In genomic region chr6:20180935-20181334, GRCh38 we compare ENCODE assay signal across 16 cellular contexts. TPM values are rescaled to one million over a fixed set of nuclear protein-coding genes. Genes with fewer than 3 reads are reported as not detected.
DNase-seq lines count a peak whose midpoint lies in the region; ATAC-seq, FAIRE-seq and TF ChIP-seq lines count a peak whose summit lies in the region.
"Had no signal": no experiment of that assay in that cellular context is flagged by ENCODE, and none has a peak within 500 bp of the region (broad histone marks: within the 10 kb centered on the region; RNA-seq: fewer than 3 reads in every experiment).

No MANE protein-coding gene starts in this region.

- H4K20me1 ChIP-seq in GM12878 (ENCODE audit: control insufficient read depth, insufficient read depth): no peaks in the 10 kb centered on the region

- H3K4me1 ChIP-seq in GM12878 (ENCODE audit: control insufficient read depth, insufficient read depth, low read length): peaks cover 7% of the 10 kb centered on the region
- H3K4me1 ChIP-seq: adrenal gland had no signal

- TF ChIP-seq EP300 in GM12878 (IDR thresholded peaks at IDR 0.05; ENCODE audit: borderline replicate concordance in 1 of 2, control insufficient read depth in 1 of 2, low read depth in 2 of 2, low read length in 2 of 2): no peak

- peaks cover 4 to 5% of the 10 kb centered on the region in 2 experiments; a peak in 3 of 4 replicates for H3K36me3 ChIP-seq in GM12878 (ENCODE audit: control insufficient read depth in 2 of 2, insufficient read depth in 2 of 2, low read length in 1 of 2)
- H3K36me3 ChIP-seq: adrenal gland had no signal

- no peak for FAIRE-seq in GM12878 (lab: Jason Lieb, UNC)
- FAIRE-seq: endometrium had no signal

- H3K4me3 ChIP-seq in GM12878: no peak overlapping the region
- H3K4me3 ChIP-seq: adrenal gland, tibial nerve had no signal

- CTCF ChIA-PET in GM12878 (lab: Yijun Ruan, JAX): no interaction called here

- no peak overlapping the region for H2AFZ ChIP-seq in GM12878 (ENCODE audit: control insufficient read depth, low read depth, low read length)

- H3K9me3 ChIP-seq in GM12878 (replicated peaks; ENCODE audit: control insufficient read depth, insufficient read depth, low read length): peaks cover 3% of the 10 kb centered on the region; the same call in 2 of the 3 replicates
- H3K9me3 ChIP-seq: adrenal gland, neutrophil, tibial nerve had no signal

- WGBS in GM12878 (ENCODE audit: insufficient coverage, insufficient replicate concordance, low lambda C conversion rate, missing lambda C conversion rate): 17% methylated on average over 3 of the region's 3 CpGs

- H3K79me2 ChIP-seq in GM12878 (ENCODE audit: control insufficient read depth, insufficient read depth, low read length): no peaks in the 10 kb centered on the region

- H3K27ac ChIP-seq in GM12878 (ENCODE audit: control insufficient read depth, insufficient read depth): no peak overlapping the region
- H3K27ac ChIP-seq: adrenal gland, neutrophil, tibial nerve had no signal

- no peak for TF ChIP-seq CTCF in GM12878 (IDR thresholded peaks at IDR 0.05 in 2 of 3, conservative IDR thresholded peaks at IDR 0.05 in 1 of 3; ENCODE audit: control insufficient read depth in 2 of 3, extremely low read depth in 1 of 3, insufficient read depth in 1 of 3, low read depth in 3 of 3, low read length in 3 of 3)

- TF ChIP-seq POLR2A in GM12878 (IDR thresholded peaks at IDR 0.05; ENCODE audit: low read depth, low read length): no peak

- H3K9ac ChIP-seq in GM12878 (ENCODE audit: control insufficient read depth, insufficient read depth, low read length): no peak overlapping the region

- SMC1A ChIA-PET in GM12878 (lab: Charles Lee; ENCODE audit: uncharacterized antibody, unreplicated experiment): interaction anchor here (0.8 to 1.2 kb wide), 7 partner anchors 12 to 60 kb away, joined by 3 to 5 read pairs (median 3); no protein-coding TSS in a partner anchor

- BruUV-seq in GM12878 (replicated peaks; lab: Mats Ljungman, UMichigan): no TSS peak

- RAD21 ChIA-PET in GM12878 (lab: Charles Lee; ENCODE audit: unreplicated experiment): interaction anchor here (1.1 kb wide), 1 partner anchor 31 kb away, joined by 3 read pairs; the partner anchor contains the start of gene MBOAT1

- ATAC-seq in GM19452 (IDR thresholded peaks at IDR 0.05; ENCODE audit: unreplicated experiment) (peak; percentile 70), HG03066 (IDR thresholded peaks at IDR 0.05; ENCODE audit: low read depth, unreplicated experiment) (peak; percentile 66), GM12878 (peak; percentile 95)

- no peak for TF ChIP-seq RAD21 in GM12878 (IDR thresholded peaks at IDR 0.05; ENCODE audit: insufficient read depth, low read depth, low read length)

- no peak overlapping the region for H3K4me2 ChIP-seq in GM12878 (ENCODE audit: control insufficient read depth, insufficient read depth)

- no peaks in the 10 kb centered on the region for H3K27me3 ChIP-seq in GM12878 (replicated peaks in 1 of 2; ENCODE audit: control insufficient read depth in 2 of 2, insufficient read depth in 2 of 2, low read length in 1 of 2)
- H3K27me3 ChIP-seq: adrenal gland, neutrophil, tibial nerve had no signal

- POLR2A ChIA-PET in GM12878 (lab: Charles Lee): no interaction called here

- peak; percentile 16 for DNase-seq in GM03348 (ENCODE audit: low spot score)
- DNase-seq in GM12878 (ENCODE audit: low read depth, low spot score): no peak
- DNase-seq in pons (ENCODE audit: low spot score): no peak
- DNase-seq in C1 segment of cervical spinal cord (lab: John Stamatoyannopoulos, UW): no peak
- no peak for DNase-seq in NCI-H2196 treated with DMSO at 0.1 percent for 48 hours (lab: John Stamatoyannopoulos, UW; ENCODE audit: unreplicated experiment)
- no peak for DNase-seq in NCI-H1694 (lab: John Stamatoyannopoulos, UW)
- DNase-seq: activated CD4-positive, alpha-beta T cell treated with anti-CD3 and anti-CD28 coated beads, Interleukin-2, amount 50 U/mL, for 1 hour; NCI-H187 treated with DMSO at 0.1 percent for 48 hours; SHP77; stimulated activated CD4-positive, alpha-beta T cell treated with anti-CD3 and anti-CD28 coated beads, Interleukin-2, amount 100 ng/mL, for 48 hours had no signal

- in situ Hi-C loops in GM12878 (cut with MboI): no loop called here

- intact Hi-C loops in GM12878 (cut with micrococcal nuclease; ENCODE audit: unreplicated experiment): no loop called here

TF ChIP-seq in GM12878, 131 proteins besides CTCF, POLR2A, EP300 and RAD21 (continues in another document):
- no peak for TF ChIP-seq FOS (IDR thresholded peaks at IDR 0.05; ENCODE audit: borderline replicate concordance, extremely low read depth, insufficient read length)
- TF ChIP-seq RAD51 (IDR thresholded peaks at IDR 0.05): no peak
- no peak for TF ChIP-seq BHLHE40 (IDR thresholded peaks at IDR 0.05; ENCODE audit: borderline replicate concordance in 1 of 2, low read depth in 2 of 2, low read length in 1 of 2)
- TF ChIP-seq RELB (IDR thresholded peaks at IDR 0.05; ENCODE audit: low read depth): no peak
- peak; percentile 44; the same call in 1 of the 2 replicates for TF ChIP-seq NFIC (IDR thresholded peaks at IDR 0.05; ENCODE audit: low read depth, low read length)
- 0 out of 2 replicates have a peak, but pooled peaks have one; percentile 44 for TF ChIP-seq ATF2 (IDR thresholded peaks at IDR 0.05; ENCODE audit: low read length)
- TF ChIP-seq JUNB (IDR thresholded peaks at IDR 0.05): peak; percentile 23
- TF ChIP-seq EED (IDR thresholded peaks at IDR 0.05; ENCODE audit: low read depth): peak; percentile 48; the same call in 1 of the 2 replicates
- TF ChIP-seq BCLAF1 (IDR thresholded peaks at IDR 0.05): no peak
- no peak for TF ChIP-seq CEBPB (IDR thresholded peaks at IDR 0.05; ENCODE audit: borderline replicate concordance in 1 of 2, low read depth in 2 of 2, low read length in 2 of 2)
- 0 out of 2 replicates have a peak, but pooled peaks have one; percentile 36 for TF ChIP-seq IKZF1 (conservative IDR thresholded peaks at IDR 0.05)
- no peak for TF ChIP-seq SUZ12 (IDR thresholded peaks at IDR 0.05; ENCODE audit: unreplicated experiment)

RNA-seq across cellular contexts. Expression of gene MBOAT1, which starts 31.3 kb away (rescaled TPM):
- total RNA-seq in GM12878 (2013; cell fraction: nucleolus; rRNA removed): 52.4 and 54.2 TPM in 2 replicates
- total RNA-seq in GM12878 (2014; rRNA removed): 21.0 and 22.7 TPM in 2 replicates
- total RNA-seq in GM12878 (2014; rRNA removed; fragmentation: Illumina TruSeq; extraction: Trizol): 17.0 and 17.2 TPM in 2 replicates
- 18.2 and 19.3 TPM in 2 replicates for total RNA-seq in GM12878 (2021)
- 7.0 TPM for polyA plus RNA-seq in GM12878 (2011; ENCODE audit: low read depth)
- 13.9 and 16.1 TPM in 2 replicates for polyA plus RNA-seq in GM12878 (2011; rRNA removed)
- polyA plus RNA-seq in GM12878 (2011; cell fraction: cytosol; rRNA removed): 9.0 and 11.4 TPM in 2 replicates
- polyA plus RNA-seq in GM12878 (2011; cell fraction: nucleus; rRNA removed): 17.9 and 22.1 TPM in 2 replicates
- polyA plus RNA-seq in GM12878 (2012): 6.3 and 9.0 TPM in 2 replicates
- 13.3 and 20.8 TPM in 2 replicates for polyA plus RNA-seq in GM12878 (2014; fragmentation: Illumina TruSeq; extraction: Trizol)
- under 1 TPM; 0.39 to 0.44 TPM for polyA plus RNA-seq in GM12878 (2014; fragmentation: Nextera tagmentation; extraction: Ambion mirVana)
- polyA plus RNA-seq in GM12878 (2014; rRNA removed): 7.6 and 9.9 TPM in 2 replicates
- 1 to 10 TPM; 4.6 to 7.7 TPM for polyA plus RNA-seq in GM12878 (2016; fragmentation: Nextera tagmentation; extraction: Ambion mirVana)
- 33.9 and 34.7 TPM in 2 replicates for polyA minus RNA-seq in GM12878 (2011; rRNA and poly(A)+ RNA removed)
- polyA minus RNA-seq in GM12878 (2011; cell fraction: cytosol; rRNA and poly(A)+ RNA removed): 17.2 and 17.4 TPM in 2 replicates
- 17.4 and 22.4 TPM in 2 replicates for polyA minus RNA-seq in GM12878 (2011; cell fraction: nucleus; rRNA and poly(A)+ RNA removed)
